Comparison of ENCODE assay signal across 7 cellular contexts in genomic region chr15:82333603-82334553, GRCh38. TPM values are rescaled to one million over a fixed set of nuclear protein-coding genes. Genes with fewer than 3 reads are reported as not detected.
DNase-seq lines count a peak whose midpoint lies in the region; ATAC-seq lines count a peak whose summit lies in the region.
"Not testable (repeated sequence)": the region's sequence is repeated elsewhere in the genome, so short reads cannot be mapped to it uniquely, and the experiment has no call there.

No MANE protein-coding gene starts in this region.

- not testable (repeated sequence) for H3K9me3 ChIP-seq in BLaER1 treated with 17β-estradiol and CSF1 and Interleukin-3, amounts not matched to agents 10 nM and 100 nM (replicated peaks in 1 of 11)

- H3K9ac ChIP-seq in BLaER1 treated with 17β-estradiol and CSF1 and Interleukin-3, amounts not matched to agents 10 nM and 100 nM: peak overlapping the region in 5 of 11 experiments; percentile 34 to 60 (median 48); a peak in 8 of 22 replicates

- not testable (repeated sequence) for H3K9me3 Mint-ChIP-seq in stimulated activated memory B cell treated with anti-CD40 and anti-IgM and Interleukin-4, amounts not matched to agents 10 μg/mL and 1 μg/mL and 100 μg/mL, for 72 hours

- peak overlapping the region; percentile 11 to 78 (median 70); a peak in 19 of 22 replicates for H3K4me2 ChIP-seq in BLaER1 treated with 17β-estradiol and CSF1 and Interleukin-3, amounts not matched to agents 10 nM and 100 nM

- not testable (repeated sequence) for H3K4me1 Mint-ChIP-seq in stimulated activated memory B cell treated with anti-CD40 and anti-IgM and Interleukin-4, amounts not matched to agents 10 μg/mL and 1 μg/mL and 100 μg/mL, for 72 hours

- H3K4me1 ChIP-seq in BLaER1 treated with 17β-estradiol and CSF1 and Interleukin-3, amounts not matched to agents 10 nM and 100 nM: peaks cover 12 to 46% (median 29%) of the 10 kb centered on the region in 10 experiments; a peak in 17 of 20 replicates

- peak; percentile 32 for DNase-seq in activated CD8-positive, alpha-beta memory T cell treated with anti-CD3 and anti-CD28 coated beads for 24 hours
- DNase-seq in Right ventricle myocardium superior (peak; percentile 44), left ventricle myocardium superior (peak; percentile 43), left lobe of liver (ENCODE audit: low spot score) (peak; percentile 32), posterior vena cava (ENCODE audit: low spot score) (peak; percentile 40)

- not testable (repeated sequence) for H4K20me1 ChIP-seq in BLaER1 treated with 17β-estradiol and CSF1 and Interleukin-3, amounts not matched to agents 10 nM and 100 nM

- ATAC-seq in Right ventricle myocardium superior (ENCODE audit: poor library complexity): peak; percentile 2
- not testable (repeated sequence) for ATAC-seq in left ventricle myocardium superior, left lobe of liver
- ATAC-seq in stimulated activated memory B cell treated with anti-CD40 and anti-IgM and Interleukin-4, amounts not matched to agents 10 μg/mL and 1 μg/mL and 100 μg/mL, for 72 hours: peak; percentile 25

- not testable (repeated sequence) for H3K4me3 ChIP-seq in BLaER1 treated with 17β-estradiol and CSF1 and Interleukin-3, amounts not matched to agents 10 nM and 100 nM

- H3K36me3 ChIP-seq in BLaER1 treated with 17β-estradiol and CSF1 and Interleukin-3, amounts not matched to agents 10 nM and 100 nM: not testable (repeated sequence)

- intact Hi-C loops in Right ventricle myocardium superior (cut with DNase I); left ventricle myocardium superior (cut with micrococcal nuclease); posterior vena cava (cut with DNase I): not testable (repeated sequence)

- not testable (repeated sequence) for H3K4me3 Mint-ChIP-seq in stimulated activated memory B cell treated with anti-CD40 and anti-IgM and Interleukin-4, amounts not matched to agents 10 μg/mL and 1 μg/mL and 100 μg/mL, for 72 hours

- H3K27ac ChIP-seq in BLaER1 treated with 17β-estradiol and CSF1 and Interleukin-3, amounts not matched to agents 10 nM and 100 nM: peak overlapping the region in 8 of 11 experiments; percentile 43 to 69 (median 58); a peak in 13 of 22 replicates

- not testable (repeated sequence) for H3K36me3 Mint-ChIP-seq in stimulated activated memory B cell treated with anti-CD40 and anti-IgM and Interleukin-4, amounts not matched to agents 10 μg/mL and 1 μg/mL and 100 μg/mL, for 72 hours

- H3K27me3 Mint-ChIP-seq in stimulated activated memory B cell treated with anti-CD40 and anti-IgM and Interleukin-4, amounts not matched to agents 10 μg/mL and 1 μg/mL and 100 μg/mL, for 72 hours: not testable (repeated sequence)

- H3K27ac Mint-ChIP-seq in stimulated activated memory B cell treated with anti-CD40 and anti-IgM and Interleukin-4, amounts not matched to agents 10 μg/mL and 1 μg/mL and 100 μg/mL, for 72 hours: not testable (repeated sequence)

- H3K27me3 ChIP-seq in BLaER1 treated with 17β-estradiol and CSF1 and Interleukin-3, amounts not matched to agents 10 nM and 100 nM: not testable (repeated sequence)

RNA-seq across cellular contexts. Expression of gene GOLGA6L10, which starts 15.4 kb away (rescaled TPM):
- total RNA-seq in Right ventricle myocardium superior (0.11 TPM), left ventricle myocardium superior (0.07 TPM), left lobe of liver (0.48 TPM), posterior vena cava (1 to 10 TPM in 1 of 2 donors, under 1 TPM in 1; 0.48 to 1.5 TPM)
